20 cellular contexts compared by ENCODE assay signal in the genomic region with DNA sequence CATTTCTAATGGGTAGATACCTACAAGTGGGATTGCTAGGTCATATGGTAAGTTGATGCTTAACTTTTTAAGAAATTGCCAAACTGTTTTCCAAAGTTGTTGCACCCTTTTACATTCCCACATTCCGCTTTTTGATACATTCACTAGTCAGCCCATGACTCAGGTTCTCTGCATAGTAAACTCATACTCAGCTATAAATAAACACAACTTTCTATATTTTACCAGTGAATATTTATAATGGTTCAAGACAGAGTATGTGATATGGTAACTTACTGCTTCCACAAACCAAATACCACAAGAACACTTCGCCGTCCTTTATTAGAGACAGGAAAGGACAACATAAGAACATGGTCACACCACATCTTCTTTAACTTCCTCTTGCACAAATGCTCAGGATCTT. TPM values are rescaled to one million over a fixed set of nuclear protein-coding genes. Genes with fewer than 3 reads are reported as not detected.
DNase-seq lines count a peak whose midpoint lies in the region; ATAC-seq and TF ChIP-seq lines count a peak whose summit lies in the region.
"Had no signal": no experiment of that assay in that cellular context is flagged by ENCODE, and none has a peak within 500 bp of the region (broad histone marks: within the 10 kb centered on the region; RNA-seq: fewer than 3 reads in every experiment).

No MANE protein-coding gene starts in this region.

- H3K4me3 ChIP-seq in astrocyte of the spinal cord (ENCODE audit: low read depth, low read length), result no peak overlapping the region
- H3K4me3 ChIP-seq: suprapubic skin had no signal

- DNase-seq in AG08395 (ENCODE audit: low spot score), result peak; percentile 15
- peak; percentile 33 for DNase-seq in Kasumi-1 (lab: John Stamatoyannopoulos, UW)
- peak; percentile 29 for DNase-seq in astrocyte of the spinal cord (ENCODE audit: low read depth, low spot score)
- peak; percentile 48 for DNase-seq in hepatic stellate cell (ENCODE audit: low spot score)
- no peak for DNase-seq in omental fat pad (ENCODE audit: low spot score)
- no peak for DNase-seq in activated T-helper 1 cell treated with anti-CD3 and anti-CD28 coated beads, Interleukin-12 subunit alpha, Interleukin-12 subunit beta, Interleukin-2, Interleukin-4 antibody, amounts not matched to agents 30 ng/mL and 10 ng/mL and 1 ng/mL, durations not matched to agents 14 hours and 24 hours and 36 hours (ENCODE audit: low spot score)
- no peak for DNase-seq in NCI-H1694 treated with DMSO at 0.1 percent for 48 hours (lab: John Stamatoyannopoulos, UW)
- DNase-seq: activated CD4-positive, alpha-beta T cell treated with anti-CD3 and anti-CD28 coated beads, Interleukin-2, amount 10 ng/mL, durations not matched to agents 7 days and 5 days; mammary epithelial cell; NCI-H226; NK-92 treated with Interleukin-12 subunit alpha and Interleukin-12 subunit beta, amount 100 ng/mL, for 24 hours; right cardiac atrium; SIG-M5; stimulated activated CD4-positive, alpha-beta T cell treated with anti-CD3 and anti-CD28 coated beads, Interleukin-2, amount 100 ng/mL, for 48 hours; stimulated activated CD8-positive, alpha-beta memory T cell treated with anti-CD3 and anti-CD28 coated beads, Interleukin-4, amount 100 ng/mL, for 48 hours; T1000 had no signal

- H3K9me3 Mint-ChIP-seq in activated T-helper 1 cell treated with anti-CD3 and anti-CD28 coated beads, Interleukin-12 subunit alpha, Interleukin-12 subunit beta, Interleukin-2, Interleukin-4 antibody, amounts not matched to agents 30 ng/mL and 10 ng/mL and 1 ng/mL, durations not matched to agents 14 hours and 24 hours and 36 hours, result no peaks in the 10 kb centered on the region
- H3K9me3 Mint-ChIP-seq: activated CD4-positive, alpha-beta T cell treated with anti-CD3 and anti-CD28 coated beads, Interleukin-2, amount 10 ng/mL, durations not matched to agents 7 days and 5 days; activated naive CD4-positive, alpha-beta T cell treated with anti-CD3 and anti-CD28 coated beads, Interleukin-2, amount 50 U/mL, for 72 hours; neural crest cell had no signal

- TF ChIP-seq CTCF in astrocyte of the spinal cord (IDR thresholded peaks at IDR 0.05; ENCODE audit: low read depth, low read length) (no peak), omental fat pad (IDR thresholded peaks at IDR 0.05) (no peak)

- intact Hi-C loops in activated T-helper 1 cell treated with anti-CD3 and anti-CD28 coated beads, Interleukin-12 subunit alpha, Interleukin-12 subunit beta, Interleukin-2, Interleukin-4 antibody, amounts not matched to agents 30 ng/mL and 10 ng/mL and 1 ng/mL, durations not matched to agents 14 hours and 24 hours and 36 hours (cut with micrococcal nuclease), result loop anchor here (2.0 kb wide), 1 partner anchor 40 kb away; no protein-coding TSS in a partner anchor

- in situ Hi-C loops in astrocyte of the spinal cord (cut with HindIII; ENCODE audit: low sequenced_read_pairs), result no loop called here

- ATAC-seq in omental fat pad (ENCODE audit: low FRiP score) (no peak), HG02885 (IDR thresholded peaks at IDR 0.05; ENCODE audit: poor library complexity, unreplicated experiment) (no peak)
- ATAC-seq: right cardiac atrium had no signal

- peaks cover 2% of the 10 kb centered on the region for H3K36me3 Mint-ChIP-seq in activated T-helper 1 cell treated with anti-CD3 and anti-CD28 coated beads, Interleukin-12 subunit alpha, Interleukin-12 subunit beta, Interleukin-2, Interleukin-4 antibody, amounts not matched to agents 30 ng/mL and 10 ng/mL and 1 ng/mL, durations not matched to agents 14 hours and 24 hours and 36 hours (ENCODE audit: low read depth)
- H3K36me3 Mint-ChIP-seq: activated naive CD4-positive, alpha-beta T cell treated with anti-CD3 and anti-CD28 coated beads, Interleukin-2, amount 50 U/mL, for 72 hours had no signal

- H3K27me3 Mint-ChIP-seq in activated T-helper 1 cell treated with anti-CD3 and anti-CD28 coated beads, Interleukin-12 subunit alpha, Interleukin-12 subunit beta, Interleukin-2, Interleukin-4 antibody, amounts not matched to agents 30 ng/mL and 10 ng/mL and 1 ng/mL, durations not matched to agents 14 hours and 24 hours and 36 hours (ENCODE audit: insufficient read depth), result no peaks in the 10 kb centered on the region
- H3K27me3 Mint-ChIP-seq: activated CD4-positive, alpha-beta T cell treated with anti-CD3 and anti-CD28 coated beads, Interleukin-2, amount 10 ng/mL, durations not matched to agents 7 days and 5 days had no signal

- H3K4me1 Mint-ChIP-seq in activated T-helper 1 cell treated with anti-CD3 and anti-CD28 coated beads, Interleukin-12 subunit alpha, Interleukin-12 subunit beta, Interleukin-2, Interleukin-4 antibody, amounts not matched to agents 30 ng/mL and 10 ng/mL and 1 ng/mL, durations not matched to agents 14 hours and 24 hours and 36 hours (ENCODE audit: low read depth), result peaks cover 20% of the 10 kb centered on the region

- no peak overlapping the region for H3K4me3 Mint-ChIP-seq in activated T-helper 1 cell treated with anti-CD3 and anti-CD28 coated beads, Interleukin-12 subunit alpha, Interleukin-12 subunit beta, Interleukin-2, Interleukin-4 antibody, amounts not matched to agents 30 ng/mL and 10 ng/mL and 1 ng/mL, durations not matched to agents 14 hours and 24 hours and 36 hours
- H3K4me3 Mint-ChIP-seq: activated CD4-positive, alpha-beta T cell treated with anti-CD3 and anti-CD28 coated beads, Interleukin-2, amount 10 ng/mL, durations not matched to agents 7 days and 5 days; neural crest cell had no signal

- no peak overlapping the region for H3K27ac Mint-ChIP-seq in activated T-helper 1 cell treated with anti-CD3 and anti-CD28 coated beads, Interleukin-12 subunit alpha, Interleukin-12 subunit beta, Interleukin-2, Interleukin-4 antibody, amounts not matched to agents 30 ng/mL and 10 ng/mL and 1 ng/mL, durations not matched to agents 14 hours and 24 hours and 36 hours
- H3K27ac Mint-ChIP-seq: activated CD4-positive, alpha-beta T cell treated with anti-CD3 and anti-CD28 coated beads, Interleukin-2, amount 10 ng/mL, durations not matched to agents 7 days and 5 days; activated naive CD4-positive, alpha-beta T cell treated with anti-CD3 and anti-CD28 coated beads, Interleukin-2, amount 50 U/mL, for 72 hours had no signal

RNA-seq across cellular contexts. Expression of a gene that starts 54.0 kb away (rescaled TPM):
- 100 to 1,000 TPM; 248 to 593 (median 409) TPM for total RNA-seq in omental fat pad
- total RNA-seq in activated T-helper 1 cell treated with anti-CD3 and anti-CD28 coated beads, Interleukin-12 subunit alpha, Interleukin-12 subunit beta, Interleukin-2, Interleukin-4 antibody, amounts not matched to agents 30 ng/mL and 10 ng/mL and 1 ng/mL, durations not matched to agents 14 hours and 24 hours and 36 hours, result 25.8 and 27.5 TPM in 2 replicates

Comparison
In these comparisons a context has a peak if more than half of its experiments do, and no peak if none do; other contexts are left out.
1. DNase-seq: peak in AG08395 (single experiment), Kasumi-1 (2 of 2), astrocyte of the spinal cord (single experiment) and hepatic stellate cell (single experiment); none in omental fat pad (single experiment), activated T-helper 1 cell treated with anti-CD3 and anti-CD28 coated beads, Interleukin-12 subunit alpha, Interleukin-12 subunit beta, Interleukin-2, Interleukin-4 antibody, amounts not matched to agents 30 ng/mL and 10 ng/mL and 1 ng/mL, durations not matched to agents 14 hours and 24 hours and 36 hours (single experiment) and NCI-H1694 treated with DMSO at 0.1 percent for 48 hours (single experiment).